8 cellular contexts compared by ENCODE assay signal in genomic region chr4:186191266-186192067, GRCh38. TPM values are rescaled to one million over a fixed set of nuclear protein-coding genes. Genes with fewer than 3 reads are reported as not detected.
DNase-seq lines count a peak whose midpoint lies in the region; ATAC-seq and TF ChIP-seq lines count a peak whose summit lies in the region.

Gene CYP4V2 (plus strand): TSS chr4:186191567. CDS start chr4:186191824, 257 bp downstream.

- H3K4me2 ChIP-seq in OCI-LY7 (ENCODE audit: low read length), result peak within 1 kb of the TSS; percentile 77

- H3K4me1 Mint-ChIP-seq in CD4-positive, CD25-positive, alpha-beta regulatory T cell, result peaks cover 24 to 58% (median 38%) of the 10 kb centered on the region in 4 donors

- TF ChIP-seq POLR2A in GM19099 (IDR thresholded peaks at IDR 0.05; ENCODE audit: extremely low read depth, insufficient read length, low read depth), result peak; percentile 76

- no peaks in the 10 kb centered on the region for H4K20me1 ChIP-seq in OCI-LY7 (ENCODE audit: insufficient read depth, low read length)

- peaks cover 32% of the 10 kb centered on the region for H3K4me1 ChIP-seq in CD4-positive, CD25-positive, alpha-beta regulatory T cell (ENCODE audit: control insufficient read depth, insufficient read depth, low read length, poor library complexity, severe bottlenecking)
- peaks cover 27% of the 10 kb centered on the region for H3K4me1 ChIP-seq in OCI-LY7 (ENCODE audit: insufficient read depth, low read length, poor library complexity, severe bottlenecking)
- H3K4me1 ChIP-seq in muscle layer of duodenum (ENCODE audit: control insufficient read depth in 1 of 2, insufficient read depth in 2 of 2, low read length in 2 of 2), result peaks cover 7 to 29% of the 10 kb centered on the region in 2 donors

- H3K4me3 ChIP-seq in CD4-positive, CD25-positive, alpha-beta regulatory T cell (ENCODE audit: low read depth, low read length), result peak within 1 kb of the TSS; percentile 85
- peak within 1 kb of the TSS; percentile 82 for H3K4me3 ChIP-seq in OCI-LY7 (ENCODE audit: low read depth, low read length, poor library complexity, severe bottlenecking)
- H3K4me3 ChIP-seq in muscle layer of duodenum (ENCODE audit: low read depth in 1 of 2, low read length in 2 of 2), result peak within 1 kb of the TSS; percentile 91 to 94

- no peaks in the 10 kb centered on the region for H3K9me3 ChIP-seq in CD4-positive, CD25-positive, alpha-beta regulatory T cell (ENCODE audit: control insufficient read depth in 2 of 2, low read length in 2 of 2)
- H3K9me3 ChIP-seq in OCI-LY7 (ENCODE audit: low read length) (no peaks in the 10 kb centered on the region), muscle layer of duodenum (ENCODE audit: control insufficient read depth in 1 of 2, low read length in 2 of 2) (no peaks in the 10 kb centered on the region)

- H3K27ac ChIP-seq in CD4-positive, CD25-positive, alpha-beta regulatory T cell (ENCODE audit: insufficient read depth, low read length, poor library complexity, severe bottlenecking), result peak within 1 kb of the TSS; percentile 91
- H3K27ac ChIP-seq in OCI-LY7 (ENCODE audit: low read depth, low read length, poor library complexity, severe bottlenecking) (peak within 1 kb of the TSS; percentile 91), muscle layer of duodenum (ENCODE audit: low read length) (peak within 1 kb of the TSS; percentile 94)

- H3K9me3 Mint-ChIP-seq in CD4-positive, CD25-positive, alpha-beta regulatory T cell, result no peaks in the 10 kb centered on the region

- H3K36me3 Mint-ChIP-seq in CD4-positive, CD25-positive, alpha-beta regulatory T cell, result peaks cover 13% of the 10 kb centered on the region

- peaks cover 11% of the 10 kb centered on the region for H3K36me3 ChIP-seq in CD4-positive, CD25-positive, alpha-beta regulatory T cell (ENCODE audit: control insufficient read depth, insufficient read depth, low read length)
- H3K36me3 ChIP-seq in OCI-LY7 (ENCODE audit: insufficient read depth, low read length) (peaks cover 6% of the 10 kb centered on the region), muscle layer of duodenum (ENCODE audit: control insufficient read depth in 1 of 2, insufficient read depth in 2 of 2, low read length in 2 of 2) (peaks cover 0 to 20% of the 10 kb centered on the region in 2 donors)

- H3K27me3 Mint-ChIP-seq in CD4-positive, CD25-positive, alpha-beta regulatory T cell, result no peaks in the 10 kb centered on the region

- peak; percentile 88 to 91 for ATAC-seq in CD4-positive, CD25-positive, alpha-beta regulatory T cell (ENCODE audit: low read depth in 2 of 2)
- peak; percentile 85 for ATAC-seq in HG03354 (IDR thresholded peaks at IDR 0.05; ENCODE audit: poor library complexity, severe bottlenecking, unreplicated experiment)
- peak; percentile 96 for ATAC-seq in esophagus mucosa

- H3K27me3 ChIP-seq in CD4-positive, CD25-positive, alpha-beta regulatory T cell (ENCODE audit: control insufficient read depth, insufficient read depth, low read length), result no peaks in the 10 kb centered on the region
- H3K27me3 ChIP-seq in muscle layer of duodenum (ENCODE audit: low read depth, low read length), result no peaks in the 10 kb centered on the region

- POLR2A ChIA-PET in OCI-LY7 (lab: Charles Lee), result interaction anchor here (0.5 to 1.3 kb wide), 5 partner anchors 10 to 766 kb away, joined by 3 to 6 read pairs (median 4); partner anchors contain the start of gene TLR3

- peaks cover 17% of the 10 kb centered on the region; the same call in 1 of the 2 replicates for H3K79me2 ChIP-seq in OCI-LY7 (ENCODE audit: insufficient read depth, low read depth, low read length)

- peak within 1 kb of the TSS; percentile 97 to 98 (median 98) for H3K27ac Mint-ChIP-seq in CD4-positive, CD25-positive, alpha-beta regulatory T cell

- no peaks in the 10 kb centered on the region for H3K9me2 ChIP-seq in OCI-LY7 (ENCODE audit: insufficient read depth, low read length)

- peak within 1 kb of the TSS; percentile 93 to 99 (median 98) for H3K4me3 Mint-ChIP-seq in CD4-positive, CD25-positive, alpha-beta regulatory T cell

- peak within 1 kb of the TSS; percentile 93 for H2AFZ ChIP-seq in OCI-LY7 (ENCODE audit: low read length)

- CTCF ChIA-PET in OCI-LY7 (lab: Charles Lee; ENCODE audit: unreplicated experiment), result interaction anchor here (1.2 kb wide), 1 partner anchor 10 kb away, joined by 3 read pairs; no protein-coding TSS in a partner anchor

- TF ChIP-seq CTCF in OCI-LY7 (conservative IDR thresholded peaks at IDR 0.05; ENCODE audit: low read length), result peak; percentile 61

- BruUV-seq in OCI-LY7 (replicated peaks; lab: Mats Ljungman, UMichigan), result no TSS peak

- peak; percentile 83 to 94 (median 90) for DNase-seq in CD4-positive, CD25-positive, alpha-beta regulatory T cell
- peak; percentile 92 for DNase-seq in OCI-LY7 (ENCODE audit: low spot score)
- peak; percentile 84 for DNase-seq in activated T-cell treated with anti-CD3 and anti-CD28 coated beads, Interleukin-2, amount 50 U/mL, for 1 hour
- peak; percentile 75 to 81 for DNase-seq in stimulated activated CD8-positive, alpha-beta memory T cell treated with anti-CD3 and anti-CD28 coated beads, Interleukin-7, amount 100 ng/mL, for 48 hours (ENCODE audit: extremely low read depth in 1 of 2, low read depth in 1 of 2)

- intact Hi-C loops in OCI-LY7 (cut with micrococcal nuclease; ENCODE audit: unreplicated experiment), result loop anchor here (5.0 to 10.0 kb wide), 7 partner anchors 124 to 1544 kb away; partner anchors contain the start of genes CASP3, CCDC110, CENPU and PRIMPOL

RNA-seq across cellular contexts. Expression of gene CYP4V2, which starts in this region (rescaled TPM):
- total RNA-seq in CD4-positive, CD25-positive, alpha-beta regulatory T cell, result 29.1 TPM
- polyA plus RNA-seq in CD4-positive, CD25-positive, alpha-beta regulatory T cell, result 10 to 100 TPM; 26.1 to 30.9 (median 27.8) TPM
- 6.2 and 6.9 TPM in 2 replicates for total RNA-seq in OCI-LY7 (2014; rRNA removed; shearing (Covaris generic))
- total RNA-seq in OCI-LY7 (2022) (10.8 and 12.5 TPM in 2 replicates), esophagus mucosa (3.8 TPM)

Comparison
In these comparisons a context has a peak if more than half of its experiments do, and no peak if none do; other contexts are left out.
1. Peak in every context shown above with its lines: DNase-seq, ATAC-seq, H3K4me3 ChIP-seq and H3K27ac ChIP-seq.